Comparison of ENCODE assay signal across 8 cellular contexts in the genomic region with DNA sequence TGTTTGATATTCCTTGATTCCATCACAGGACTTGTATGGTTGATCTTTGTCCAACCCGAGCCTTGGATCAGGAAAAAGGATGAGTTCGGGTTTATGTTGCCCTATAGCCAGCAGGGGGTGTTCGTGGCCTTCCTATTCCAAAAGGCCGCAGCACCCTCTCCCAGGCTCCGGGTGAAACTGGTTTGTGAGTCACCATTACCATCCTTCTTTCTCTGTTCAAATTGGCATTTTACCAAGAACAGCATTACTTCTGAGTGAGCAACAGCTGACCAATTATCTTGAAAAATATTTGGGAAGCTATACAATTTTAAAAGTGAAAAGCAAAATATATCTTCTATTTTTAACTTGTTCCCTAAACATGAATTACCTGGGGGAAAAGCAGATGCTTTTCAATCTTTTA. TPM values are rescaled to one million over a fixed set of nuclear protein-coding genes. Genes with fewer than 3 reads are reported as not detected.
DNase-seq lines count a peak whose midpoint lies in the region; ATAC-seq and TF ChIP-seq lines count a peak whose summit lies in the region.

No MANE protein-coding gene starts in this region.

- intact Hi-C loops in HCT116 (cut with micrococcal nuclease) (loop anchor here (1.0 to 5.0 kb wide), 12 partner anchors 53 to 753 kb away; a partner anchor contains a TSS), right lobe of liver (cut with DNase I) (no loop called here)

- CTCF ChIA-PET in HCT116 (lab: Charles Lee) = interaction anchor here (0.7 to 3.5 kb wide), 9 partner anchors 13 to 640 kb away, joined by 3 to 20 read pairs (median 6); no protein-coding TSS in a partner anchor

- no peaks in the 10 kb centered on the region for H3K9me2 ChIP-seq in HCT116 (ENCODE audit: insufficient read depth)

- WGBS in right lobe of liver (ENCODE audit: insufficient coverage, low coverage, low lambda C conversion rate, missing lambda C conversion rate) = 1% methylated on average over 5 of the region's 5 CpGs

- peak; percentile 96 for DNase-seq in AG09309 (ENCODE audit: low read depth)
- peak; percentile 95 for DNase-seq in HCT116 (ENCODE audit: low read depth, low spot score)
- DNase-seq in NCI-H526 (lab: John Stamatoyannopoulos, UW) = peak; percentile 74 to 91
- DNase-seq in activated CD4-positive, alpha-beta T cell treated with anti-CD3 and anti-CD28 coated beads, Interleukin-2, amount 50 U/mL, for 1 hour = peak; percentile 63
- DNase-seq in dermis blood vessel endothelial cell = peak; percentile 93
- DNase-seq in right lobe of liver = peak; percentile 58 to 71 (median 71)
- DNase-seq in stimulated activated CD4-positive, alpha-beta T cell treated with anti-CD3 and anti-CD28 coated beads, TNF-alpha, amount 100 ng/mL, for 1 hour (ENCODE audit: low read depth in 3 of 3, low spot score in 1 of 3) = peak; percentile 18 to 32 (median 30)

- no peak overlapping the region for H2AFZ ChIP-seq in HCT116 (ENCODE audit: low read depth, low read length, poor library complexity, severe bottlenecking)

- RAD21 ChIA-PET in HCT116 (lab: Charles Lee; ENCODE audit: low non-redundant PET in 1 of 2, low total read pairs in 2 of 2, uncharacterized antibody in 2 of 2, unreplicated experiment in 2 of 2) = interaction anchor here (0.7 to 2.5 kb wide), 4 partner anchors 54 to 754 kb away, joined by 3 to 7 read pairs (median 4); no protein-coding TSS in a partner anchor

- no TSS peak for BruUV-seq in HCT116 (replicated peaks; lab: Mats Ljungman, UMichigan)

- TF ChIP-seq POLR2A in HCT116 (IDR thresholded peaks at IDR 0.05; ENCODE audit: borderline replicate concordance, extremely low read depth, insufficient read depth, insufficient read length) (no peak), right lobe of liver (IDR thresholded peaks at IDR 0.05) (no peak)

- H3K9me3 ChIP-seq in HCT116 (ENCODE audit: control insufficient read depth in 1 of 2, insufficient read depth in 1 of 2, low read depth in 1 of 2, low read length in 2 of 2) = no peaks in the 10 kb centered on the region
- no peaks in the 10 kb centered on the region for H3K9me3 ChIP-seq in right lobe of liver

- H3K36me3 ChIP-seq in HCT116 (ENCODE audit: control insufficient read depth in 1 of 2, insufficient read depth in 2 of 2, low read length in 2 of 2) (no peaks in the 10 kb centered on the region; a peak in 1 of 4 replicates), right lobe of liver (no peaks in the 10 kb centered on the region)

- no peaks in the 10 kb centered on the region for H4K20me1 ChIP-seq in HCT116 (ENCODE audit: insufficient read depth)

- ATAC-seq in HCT116 (peak; percentile 88), right lobe of liver (peak; percentile 95 to 99 (median 97)), HG03432 (IDR thresholded peaks at IDR 0.05; ENCODE audit: unreplicated experiment) (no peak)

- peak overlapping the region; percentile 47 for H3K4me2 ChIP-seq in HCT116 (ENCODE audit: low read length)

- TF ChIP-seq RAD21 in HCT116 (IDR thresholded peaks at IDR 0.05; ENCODE audit: low read depth) = peak; percentile 99

- H3K79me2 ChIP-seq in HCT116 (ENCODE audit: insufficient read depth, low read length) = no peaks in the 10 kb centered on the region

- peaks cover 57 to 69% of the 10 kb centered on the region in 2 experiments for H3K4me1 ChIP-seq in HCT116 (ENCODE audit: control insufficient read depth in 1 of 2, insufficient read depth in 2 of 2, low read length in 2 of 2)
- no peaks in the 10 kb centered on the region for H3K4me1 ChIP-seq in right lobe of liver

- TF ChIP-seq CTCF in AG09309 (IDR thresholded peaks at IDR 0.05; ENCODE audit: control insufficient read depth, insufficient read depth, low read depth, low read length, missing control alignments) = peak; percentile 79
- peak; percentile 76 to 88 (median 81) for TF ChIP-seq CTCF in HCT116 (IDR thresholded peaks at IDR 0.05 in 2 of 3, conservative IDR thresholded peaks at IDR 0.05 in 1 of 3; ENCODE audit: borderline replicate concordance in 1 of 3, insufficient read depth in 1 of 3, low read depth in 2 of 3, low read length in 2 of 3)
- TF ChIP-seq CTCF in right lobe of liver (IDR thresholded peaks at IDR 0.05) = peak; percentile 71 to 83 (median 78)

- H3K27me3 ChIP-seq in HCT116 (ENCODE audit: insufficient read depth, low read length) (no peaks in the 10 kb centered on the region), right lobe of liver (no peaks in the 10 kb centered on the region)

- POLR2A ChIA-PET in HCT116 (lab: Charles Lee) = interaction anchor here (1.0 to 1.7 kb wide), 3 partner anchors 413 to 619 kb away, joined by 3 to 7 read pairs (median 3); a partner anchor contains a TSS

- H3K27ac ChIP-seq in HCT116 (ENCODE audit: low read depth, low read length) = peak overlapping the region; percentile 77
- no peak overlapping the region for H3K27ac ChIP-seq in right lobe of liver

- H3K4me3 ChIP-seq in AG09309 (ENCODE audit: control insufficient read depth, low read depth, low read length) (no peak overlapping the region), HCT116 (replicated peaks in 1 of 2; ENCODE audit: low read depth in 1 of 2, low read length in 2 of 2) (no peak overlapping the region), right lobe of liver (no peak overlapping the region)

- peak overlapping the region; percentile 55 for H3K9ac ChIP-seq in HCT116 (ENCODE audit: low read length)

TF ChIP-seq in HCT116, 20 proteins besides CTCF, POLR2A, EP300 and RAD21 (continues in another document):
- TF ChIP-seq ZNF274 (IDR thresholded peaks at IDR 0.05; ENCODE audit: low read depth, low read length) (no peak), JUND (IDR thresholded peaks at IDR 0.05) (peak; percentile 83), ZFX (IDR thresholded peaks at IDR 0.05) (no peak), FOSL1 (IDR thresholded peaks at IDR 0.05; ENCODE audit: low read depth) (peak; percentile 88), YY1 (IDR thresholded peaks at IDR 0.05; ENCODE audit: extremely low read depth, insufficient replicate concordance, low read depth, low read length) (no peak), EGR1 (IDR thresholded peaks at IDR 0.05; ENCODE audit: low read depth) (no peak), CBX3 (IDR thresholded peaks at IDR 0.05; ENCODE audit: low read depth) (no peak), POLR2AphosphoS5 (IDR thresholded peaks at IDR 0.05; ENCODE audit: low read depth, low read length) (peak; percentile 55; the same call in 1 of the 2 replicates), SRF (IDR thresholded peaks at IDR 0.05; ENCODE audit: low read depth) (no peak; the same call in 1 of the 2 replicates), SIN3A (IDR thresholded peaks at IDR 0.05; ENCODE audit: low read depth) (no peak), SP1 (IDR thresholded peaks at IDR 0.05; ENCODE audit: low read depth) (peak; percentile 79), TCF7L2 (IDR thresholded peaks at IDR 0.05; ENCODE audit: borderline replicate concordance, extremely low read depth, insufficient read depth, insufficient read length) (no peak), EZH2phosphoT487 (IDR thresholded peaks at IDR 0.05; ENCODE audit: borderline replicate concordance) (no peak), EZH2 (IDR thresholded peaks at IDR 0.05) (no peak), ELF1 (IDR thresholded peaks at IDR 0.05; ENCODE audit: borderline replicate concordance, low read depth) (no peak), CEBPB (IDR thresholded peaks at IDR 0.05; ENCODE audit: low read depth) (no peak)
- TF ChIP-seq, protein P1, sequence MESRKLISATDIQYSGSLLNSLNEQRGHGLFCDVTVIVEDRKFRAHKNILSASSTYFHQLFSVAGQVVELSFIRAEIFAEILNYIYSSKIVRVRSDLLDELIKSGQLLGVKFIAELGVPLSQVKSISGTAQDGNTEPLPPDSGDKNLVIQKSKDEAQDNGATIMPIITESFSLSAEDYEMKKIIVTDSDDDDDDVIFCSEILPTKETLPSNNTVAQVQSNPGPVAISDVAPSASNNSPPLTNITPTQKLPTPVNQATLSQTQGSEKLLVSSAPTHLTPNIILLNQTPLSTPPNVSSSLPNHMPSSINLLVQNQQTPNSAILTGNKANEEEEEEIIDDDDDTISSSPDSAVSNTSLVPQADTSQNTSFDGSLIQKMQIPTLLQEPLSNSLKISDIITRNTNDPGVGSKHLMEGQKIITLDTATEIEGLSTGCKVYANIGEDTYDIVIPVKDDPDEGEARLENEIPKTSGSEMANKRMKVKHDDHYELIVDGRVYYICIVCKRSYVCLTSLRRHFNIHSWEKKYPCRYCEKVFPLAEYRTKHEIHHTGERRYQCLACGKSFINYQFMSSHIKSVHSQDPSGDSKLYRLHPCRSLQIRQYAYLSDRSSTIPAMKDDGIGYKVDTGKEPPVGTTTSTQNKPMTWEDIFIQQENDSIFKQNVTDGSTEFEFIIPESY (IDR thresholded peaks at IDR 0.05; ENCODE audit: extremely low read depth, insufficient replicate concordance, low read length) = no peak
- TF ChIP-seq, protein P2, sequence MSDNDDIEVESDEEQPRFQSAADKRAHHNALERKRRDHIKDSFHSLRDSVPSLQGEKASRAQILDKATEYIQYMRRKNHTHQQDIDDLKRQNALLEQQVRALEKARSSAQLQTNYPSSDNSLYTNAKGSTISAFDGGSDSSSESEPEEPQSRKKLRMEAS (IDR thresholded peaks at IDR 0.05) = 0 out of 2 replicates have a peak, but pooled peaks have one; percentile 4
- TF ChIP-seq, protein P3, sequence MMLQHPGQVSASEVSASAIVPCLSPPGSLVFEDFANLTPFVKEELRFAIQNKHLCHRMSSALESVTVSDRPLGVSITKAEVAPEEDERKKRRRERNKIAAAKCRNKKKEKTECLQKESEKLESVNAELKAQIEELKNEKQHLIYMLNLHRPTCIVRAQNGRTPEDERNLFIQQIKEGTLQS (IDR thresholded peaks at IDR 0.05) = no peak

RNA-seq across cellular contexts. Expression of a gene that starts 24.3 kb away (rescaled TPM):
- total RNA-seq in HCT116 (2021; ENCODE audit: unreplicated experiment) = 1.5 TPM
- 0.40 and 0.49 TPM in 2 replicates for polyA plus RNA-seq in HCT116 (2012)
- not detected in 2 replicates for total RNA-seq in dermis blood vessel endothelial cell
- not detected for total RNA-seq in right lobe of liver

RNA-seq across cellular contexts. Expression of a gene that starts 28.1 kb away (rescaled TPM):
- total RNA-seq in HCT116 (2021; ENCODE audit: unreplicated experiment) (19.0 TPM), dermis blood vessel endothelial cell (0.47 and 1.9 TPM in 2 replicates), right lobe of liver (10 to 100 TPM in 2 of 6 experiments, 1 to 10 TPM in 1, under 1 TPM in 1, not detected in 2; 0.49 to 17.6 (median 10.0) TPM)
- polyA plus RNA-seq in HCT116 (2012) = 19.4 and 19.7 TPM in 2 replicates

RNA-seq across cellular contexts. Expression of a gene that starts 42.3 kb away (rescaled TPM):
- total RNA-seq in HCT116 (2021; ENCODE audit: unreplicated experiment) = not detected
- polyA plus RNA-seq in HCT116 (2012) = 0.08 and 0.20 TPM in 2 replicates
- total RNA-seq in dermis blood vessel endothelial cell = not detected in 2 replicates
- total RNA-seq in right lobe of liver = not detected

RNA-seq across cellular contexts. Expression of a gene that starts 57.4 kb away (rescaled TPM):
- not detected for total RNA-seq in HCT116 (2021; ENCODE audit: unreplicated experiment)
- 0.09 and 0.10 TPM in 2 replicates for polyA plus RNA-seq in HCT116 (2012)
- total RNA-seq in dermis blood vessel endothelial cell = not detected in 2 replicates
- total RNA-seq in right lobe of liver = not detected

Comparison
In these comparisons a context has a peak if more than half of its experiments do, and no peak if none do; other contexts are left out.
1. DNase-seq: peak in every context shown above with its lines; median percentile 96 in AG09309; 95 in HCT116; 93 in dermis blood vessel endothelial cell; 82 in NCI-H526; 71 in right lobe of liver; 63 in activated CD4-positive, alpha-beta T cell treated with anti-CD3 and anti-CD28 coated beads, Interleukin-2, amount 50 U/mL, for 1 hour; 30 in stimulated activated CD4-positive, alpha-beta T cell treated with anti-CD3 and anti-CD28 coated beads, TNF-alpha, amount 100 ng/mL, for 1 hour.